10 cellular contexts compared by ENCODE assay signal in the genomic region with DNA sequence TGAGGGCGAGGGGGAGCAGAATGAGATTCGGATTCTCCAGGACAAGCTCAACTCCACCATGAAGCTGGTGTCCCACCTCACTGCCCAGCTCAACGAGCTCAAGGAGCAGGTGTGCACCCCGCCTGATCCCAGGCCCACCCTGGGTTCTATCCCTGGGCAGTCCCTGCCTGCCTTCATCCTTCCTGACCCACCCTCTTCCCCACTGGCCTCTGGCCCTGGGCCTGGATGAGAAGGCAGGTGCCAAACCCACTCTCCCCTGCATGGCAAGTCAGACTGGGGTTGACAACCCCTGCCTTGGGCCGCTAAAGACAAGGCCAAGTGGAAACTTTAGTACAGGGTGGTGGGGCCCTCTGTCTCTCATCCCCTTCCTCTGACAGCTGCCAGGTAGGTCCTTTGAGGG. TPM values are rescaled to one million over a fixed set of nuclear protein-coding genes. Genes with fewer than 3 reads are reported as not detected.
DNase-seq lines count a peak whose midpoint lies in the region; ATAC-seq and TF ChIP-seq lines count a peak whose summit lies in the region.
"Had no signal": no experiment of that assay in that cellular context is flagged by ENCODE, and none has a peak within 500 bp of the region (broad histone marks: within the 10 kb centered on the region; RNA-seq: fewer than 3 reads in every experiment).

No MANE protein-coding gene starts in this region.

- WGBS in right lobe of liver (ENCODE audit: insufficient coverage, low coverage, low lambda C conversion rate, missing lambda C conversion rate), result 100% methylated on average over 1 of the region's 5 CpGs
- WGBS in tibial nerve, 2 donors, result 69 to 76% methylated on average over 5 of the region's 5 CpGs

- peak overlapping the region; percentile 67 for H3K4me3 Mint-ChIP-seq in activated naive CD4-positive, alpha-beta T cell treated with anti-CD3 and anti-CD28 coated beads, Interleukin-2, amount 50 U/mL, for 24 hours
- peak overlapping the region; percentile 61 for H3K4me3 Mint-ChIP-seq in activated naive CD8-positive, alpha-beta T cell treated with anti-CD3 and anti-CD28 coated beads, Interleukin-2, amount 10 ng/mL, durations not matched to agents 7 days and 5 days
- H3K4me3 Mint-ChIP-seq: CD14-positive monocyte had no signal

- no peaks in the 10 kb centered on the region for H3K9me3 ChIP-seq in right lobe of liver
- H3K9me3 ChIP-seq in tibial nerve, result no peaks in the 10 kb centered on the region
- no peaks in the 10 kb centered on the region for H3K9me3 ChIP-seq in Karpas-422 (ENCODE audit: low read length)

- H3K79me2 ChIP-seq in Karpas-422 (ENCODE audit: low read length), result peaks cover 3% of the 10 kb centered on the region; the same call in 1 of the 2 replicates

- no peak overlapping the region for H3K4me2 ChIP-seq in Karpas-422 (ENCODE audit: low read depth, low read length, poor library complexity, severe bottlenecking)

- ATAC-seq in activated naive CD8-positive, alpha-beta T cell treated with anti-CD3 and anti-CD28 coated beads, Interleukin-2, amount 10 ng/mL, durations not matched to agents 7 days and 5 days (ENCODE audit: low read depth), result no peak
- ATAC-seq in right lobe of liver, result no peak

- intact Hi-C loops in right lobe of liver (cut with DNase I), result no loop called here

- no peak for DNase-seq in activated naive CD4-positive, alpha-beta T cell (lab: John Stamatoyannopoulos, UW)
- no peak for DNase-seq in activated naive CD8-positive, alpha-beta T cell treated with anti-CD3 and anti-CD28 coated beads, Interleukin-2, amount 10 ng/mL, durations not matched to agents 7 days and 5 days
- DNase-seq in right lobe of liver (peak in 2 of 3 donors; percentile 11 to 37), tibial nerve (ENCODE audit: low spot score in 2 of 2) (no peak), germinal center (ENCODE audit: low spot score) (no peak), Karpas-422 (no peak), amygdala (lab: John Stamatoyannopoulos, UW) (no peak)

- peaks cover 74% of the 10 kb centered on the region for H3K4me1 Mint-ChIP-seq in activated naive CD4-positive, alpha-beta T cell treated with anti-CD3 and anti-CD28 coated beads, Interleukin-2, amount 50 U/mL, for 24 hours
- H3K4me1 Mint-ChIP-seq in activated naive CD8-positive, alpha-beta T cell treated with anti-CD3 and anti-CD28 coated beads, Interleukin-2, amount 10 ng/mL, durations not matched to agents 7 days and 5 days, result peaks cover 62% of the 10 kb centered on the region

- H3K9ac ChIP-seq in Karpas-422 (ENCODE audit: low read length), result no peak overlapping the region

- H3K27me3 Mint-ChIP-seq in activated naive CD4-positive, alpha-beta T cell treated with anti-CD3 and anti-CD28 coated beads, Interleukin-2, amount 50 U/mL, for 24 hours, result no peaks in the 10 kb centered on the region
- H3K27me3 Mint-ChIP-seq in activated naive CD8-positive, alpha-beta T cell treated with anti-CD3 and anti-CD28 coated beads, Interleukin-2, amount 10 ng/mL, durations not matched to agents 7 days and 5 days, result no peaks in the 10 kb centered on the region

- TF ChIP-seq EP300 in tibial nerve (IDR thresholded peaks at IDR 0.05), result no peak

- no peaks in the 10 kb centered on the region for H3K9me2 ChIP-seq in Karpas-422 (replicated peaks; ENCODE audit: insufficient read depth, low read length)

- no peak for TF ChIP-seq CTCF in right lobe of liver (IDR thresholded peaks at IDR 0.05)
- no peak for TF ChIP-seq CTCF in tibial nerve (IDR thresholded peaks at IDR 0.05)

- H3K27ac Mint-ChIP-seq in activated naive CD4-positive, alpha-beta T cell treated with anti-CD3 and anti-CD28 coated beads, Interleukin-2, amount 50 U/mL, for 24 hours, result peak overlapping the region; percentile 80
- peak overlapping the region; percentile 98 for H3K27ac Mint-ChIP-seq in activated naive CD8-positive, alpha-beta T cell treated with anti-CD3 and anti-CD28 coated beads, Interleukin-2, amount 10 ng/mL, durations not matched to agents 7 days and 5 days

- H3K27me3 ChIP-seq in right lobe of liver (no peaks in the 10 kb centered on the region), tibial nerve (no peaks in the 10 kb centered on the region), Karpas-422 (ENCODE audit: low read length) (no peaks in the 10 kb centered on the region)

- no peak overlapping the region for H3K4me3 ChIP-seq in right lobe of liver
- no peak overlapping the region for H3K4me3 ChIP-seq in tibial nerve
- no peak overlapping the region for H3K4me3 ChIP-seq in Karpas-422 (ENCODE audit: low read length)

- H3K36me3 ChIP-seq in right lobe of liver (peaks cover 0 to 6% (median 3%) of the 10 kb centered on the region in 4 donors), tibial nerve (peaks cover 0 to 83% (median 9%) of the 10 kb centered on the region in 3 donors), Karpas-422 (ENCODE audit: insufficient read depth, low read length) (peaks cover 12% of the 10 kb centered on the region; the same call in 1 of the 2 replicates)

- POLR2A ChIA-PET in activated naive CD8-positive, alpha-beta T cell treated with anti-CD3 and anti-CD28 coated beads, Interleukin-2, amount 10 ng/mL, durations not matched to agents 7 days and 5 days (lab: Charles Lee), result interaction anchor here (0.6 to 1.6 kb wide), 7 partner anchors 11 to 264 kb away, joined by 3 to 7 read pairs (median 4); a partner anchor contains a TSS

- no peak overlapping the region for H2AFZ ChIP-seq in Karpas-422 (ENCODE audit: low read length)

- H4K20me1 ChIP-seq in Karpas-422 (ENCODE audit: insufficient read depth, low read depth, low read length), result peaks cover 3% of the 10 kb centered on the region; the same call in 1 of the 2 replicates

- TF ChIP-seq POLR2A in right lobe of liver (IDR thresholded peaks at IDR 0.05) (no peak), tibial nerve (IDR thresholded peaks at IDR 0.05) (no peak)

- H3K4me1 ChIP-seq in right lobe of liver, result peaks cover 0 to 2% (median 0%) of the 10 kb centered on the region in 4 donors
- peaks cover 0 to 91% (median 56%) of the 10 kb centered on the region in 4 donors for H3K4me1 ChIP-seq in tibial nerve
- H3K4me1 ChIP-seq in Karpas-422 (ENCODE audit: low read length), result peaks cover 46% of the 10 kb centered on the region

- no peaks in the 10 kb centered on the region for H3K9me3 Mint-ChIP-seq in activated naive CD4-positive, alpha-beta T cell treated with anti-CD3 and anti-CD28 coated beads, Interleukin-2, amount 50 U/mL, for 24 hours
- H3K9me3 Mint-ChIP-seq in activated naive CD8-positive, alpha-beta T cell treated with anti-CD3 and anti-CD28 coated beads, Interleukin-2, amount 10 ng/mL, durations not matched to agents 7 days and 5 days, result no peaks in the 10 kb centered on the region
- H3K9me3 Mint-ChIP-seq: CD14-positive monocyte had no signal

- H3K36me3 Mint-ChIP-seq in activated naive CD4-positive, alpha-beta T cell treated with anti-CD3 and anti-CD28 coated beads, Interleukin-2, amount 50 U/mL, for 24 hours, result peaks cover 2% of the 10 kb centered on the region
- H3K36me3 Mint-ChIP-seq in activated naive CD8-positive, alpha-beta T cell treated with anti-CD3 and anti-CD28 coated beads, Interleukin-2, amount 10 ng/mL, durations not matched to agents 7 days and 5 days, result peaks cover 22% of the 10 kb centered on the region

- H3K27ac ChIP-seq in right lobe of liver (peak overlapping the region in 1 of 3 donors; percentile 18), tibial nerve (peak overlapping the region in 3 of 4 donors; percentile 68 to 83 (median 73)), Karpas-422 (ENCODE audit: low read length) (no peak overlapping the region)

RNA-seq across cellular contexts. Expression of a gene that starts 16.5 kb away (rescaled TPM):
- 10 to 100 TPM; 60.9 to 64.0 TPM for total RNA-seq in activated naive CD8-positive, alpha-beta T cell treated with anti-CD3 and anti-CD28 coated beads, Interleukin-2, amount 10 ng/mL, durations not matched to agents 7 days and 5 days
- total RNA-seq in right lobe of liver (10 to 100 TPM; 23.7 to 38.4 (median 31.5) TPM), tibial nerve (10 to 100 TPM; 14.5 to 29.7 (median 23.4) TPM)
- total RNA-seq in Karpas-422 (2014; rRNA removed; shearing (Covaris generic); ENCODE audit: low replicate concordance), result 32.8 and 48.9 TPM in 2 replicates

RNA-seq across cellular contexts. Expression of a gene that starts 51.7 kb away (rescaled TPM):
- total RNA-seq in activated naive CD8-positive, alpha-beta T cell treated with anti-CD3 and anti-CD28 coated beads, Interleukin-2, amount 10 ng/mL, durations not matched to agents 7 days and 5 days, result not detected
- 10 to 100 TPM in 3 of 6 experiments, 1 to 10 TPM in 3; 4.8 to 28.0 (median 9.7) TPM for total RNA-seq in right lobe of liver
- 1 to 10 TPM in 3 of 4 donors, under 1 TPM in 1; 0.39 to 3.0 (median 1.7) TPM for total RNA-seq in tibial nerve
- not detected in 2 replicates for total RNA-seq in Karpas-422 (2014; rRNA removed; shearing (Covaris generic); ENCODE audit: low replicate concordance)
- total RNA-seq: T-helper 1 cell treated with Interleukin-12 subunit alpha and Interleukin-12 subunit beta and Interleukin-4 antibody, amounts not matched to agents 30 ng/mL and 1 ng/mL, for 36 hours had no signal

Comparison
In these comparisons a context has a peak if more than half of its experiments do, and no peak if none do; other contexts are left out.
1. DNase-seq: peak in right lobe of liver (2 of 3); none in activated naive CD4-positive, alpha-beta T cell (0 of 4), activated naive CD8-positive, alpha-beta T cell treated with anti-CD3 and anti-CD28 coated beads, Interleukin-2, amount 10 ng/mL, durations not matched to agents 7 days and 5 days (single experiment), tibial nerve (0 of 2), germinal center (single experiment), Karpas-422 (single experiment) and amygdala (0 of 56).